Comparison of ENCODE assay signal across 8 cellular contexts in genomic region chr17:59844884-59845594, GRCh38. TPM values are rescaled to one million over a fixed set of nuclear protein-coding genes. Genes with fewer than 3 reads are reported as not detected.
A peak's percentile ranks its signal among the peaks of the same experiment; 100 is the strongest.
DNase-seq lines count a peak whose midpoint lies in the region; ATAC-seq and TF ChIP-seq lines count a peak whose summit lies in the region.

No MANE protein-coding gene starts in this region.

- no peak for ATAC-seq in stimulated activated naive CD8-positive, alpha-beta T cell treated with anti-CD3 and anti-CD28 coated beads, Interleukin-15, Interleukin-2, amounts not matched to agents 100 U/mL and 50 U/mL, for 24 hours
- ATAC-seq in left lung, result no peak
- ATAC-seq in HG02678 (IDR thresholded peaks at IDR 0.05; ENCODE audit: unreplicated experiment), result no peak
- no peak for ATAC-seq in GM19035 (IDR thresholded peaks at IDR 0.05; ENCODE audit: unreplicated experiment)

- no peak for TF ChIP-seq CTCF in left lung (IDR thresholded peaks at IDR 0.05)

- peaks cover 43 to 72% of the 10 kb centered on the region in 2 donors for H3K4me1 ChIP-seq in left lung

- H3K36me3 ChIP-seq in left lung, result peaks cover 0 to 30% of the 10 kb centered on the region in 2 donors

- H3K27ac ChIP-seq in left lung, result peak overlapping the region; percentile 96 to 99

- H3K4me3 ChIP-seq in left lung, result no peak overlapping the region

- intact Hi-C loops in left lung (cut with DNase I), result no loop called here

- peaks cover 96% of the 10 kb centered on the region for H3K4me1 Mint-ChIP-seq in stimulated activated naive CD8-positive, alpha-beta T cell treated with anti-CD3 and anti-CD28 coated beads, Interleukin-15, Interleukin-2, amounts not matched to agents 100 ng/mL and 50 ng/mL, for 24 hours (ENCODE audit: low read depth)
- peaks cover 69% of the 10 kb centered on the region for H3K4me1 Mint-ChIP-seq in activated naive CD8-positive, alpha-beta T cell (ENCODE audit: low read depth)

- no peaks in the 10 kb centered on the region for H3K27me3 ChIP-seq in left lung

- peak overlapping the region; percentile 90 for H3K27ac Mint-ChIP-seq in stimulated activated naive CD8-positive, alpha-beta T cell treated with anti-CD3 and anti-CD28 coated beads, Interleukin-15, Interleukin-2, amounts not matched to agents 100 ng/mL and 50 ng/mL, for 24 hours
- peak overlapping the region; percentile 100 for H3K27ac Mint-ChIP-seq in activated naive CD8-positive, alpha-beta T cell

- no peak for DNase-seq in stimulated activated naive CD8-positive, alpha-beta T cell treated with anti-CD3 and anti-CD28 coated beads, Interleukin-15, Interleukin-2, amounts not matched to agents 100 U/mL and 50 U/mL, for 24 hours
- no peak for DNase-seq in left lung
- DNase-seq in stimulated activated CD4-positive, alpha-beta T cell treated with anti-CD3 and anti-CD28 coated beads, Interleukin-1b, Interleukin-23, amount 100 ng/mL, for 48 hours, result no peak
- DNase-seq in cerebellar nuclear complex (lab: John Stamatoyannopoulos, UW), result no peak

- no peaks in the 10 kb centered on the region for H3K27me3 Mint-ChIP-seq in stimulated activated naive CD8-positive, alpha-beta T cell treated with anti-CD3 and anti-CD28 coated beads, Interleukin-15, Interleukin-2, amounts not matched to agents 100 ng/mL and 50 ng/mL, for 24 hours
- H3K27me3 Mint-ChIP-seq in activated naive CD8-positive, alpha-beta T cell, result no peaks in the 10 kb centered on the region

- no peaks in the 10 kb centered on the region for H3K9me3 Mint-ChIP-seq in stimulated activated naive CD8-positive, alpha-beta T cell treated with anti-CD3 and anti-CD28 coated beads, Interleukin-15, Interleukin-2, amounts not matched to agents 100 ng/mL and 50 ng/mL, for 24 hours
- H3K9me3 Mint-ChIP-seq in activated naive CD8-positive, alpha-beta T cell (ENCODE audit: low read depth), result no peaks in the 10 kb centered on the region

- H3K36me3 Mint-ChIP-seq in stimulated activated naive CD8-positive, alpha-beta T cell treated with anti-CD3 and anti-CD28 coated beads, Interleukin-15, Interleukin-2, amounts not matched to agents 100 ng/mL and 50 ng/mL, for 24 hours (ENCODE audit: low read depth), result peaks cover 33% of the 10 kb centered on the region
- H3K36me3 Mint-ChIP-seq in activated naive CD8-positive, alpha-beta T cell, result peaks cover 22% of the 10 kb centered on the region

- no peaks in the 10 kb centered on the region for H3K9me3 ChIP-seq in left lung

- H3K4me3 Mint-ChIP-seq in stimulated activated naive CD8-positive, alpha-beta T cell treated with anti-CD3 and anti-CD28 coated beads, Interleukin-15, Interleukin-2, amounts not matched to agents 100 ng/mL and 50 ng/mL, for 24 hours, result peak overlapping the region; percentile 98
- H3K4me3 Mint-ChIP-seq in activated naive CD8-positive, alpha-beta T cell, result peak overlapping the region; percentile 74

RNA-seq across cellular contexts. Expression of gene TUBD1, which starts 47.7 kb away (rescaled TPM):
- 1 to 10 TPM; 7.4 to 8.5 TPM for total RNA-seq in left lung

RNA-seq across cellular contexts. Expression of gene RPS6KB1, which starts 47.9 kb away (rescaled TPM):
- 10 to 100 TPM; 26.4 to 30.3 TPM for total RNA-seq in left lung
